17 cellular contexts compared by ENCODE assay signal in genomic region chr10:117170244-117170643, GRCh38. TPM values are rescaled to one million over a fixed set of nuclear protein-coding genes. Genes with fewer than 3 reads are reported as not detected.
DNase-seq lines count a peak whose midpoint lies in the region; ATAC-seq and TF ChIP-seq lines count a peak whose summit lies in the region.
"Had no signal": no experiment of that assay in that cellular context is flagged by ENCODE, and none has a peak within 500 bp of the region (broad histone marks: within the 10 kb centered on the region; RNA-seq: fewer than 3 reads in every experiment).

No MANE protein-coding gene starts in this region.

- H3K27ac ChIP-seq in effector memory CD4-positive, alpha-beta T cell (ENCODE audit: insufficient read depth, low read length, poor library complexity, severe bottlenecking) = no peak overlapping the region

- TF ChIP-seq CTCF in fibroblast of mammary gland (conservative IDR thresholded peaks at IDR 0.05; ENCODE audit: control insufficient read depth, insufficient read depth, low read depth, low read length) = no peak

- H3K4me3 ChIP-seq in H7 (ENCODE audit: insufficient read depth, low read depth, low read length) = no peak overlapping the region
- no peak overlapping the region for H3K4me3 ChIP-seq in fibroblast of mammary gland (ENCODE audit: control insufficient read depth, low read depth, low read length)
- H3K4me3 ChIP-seq in effector memory CD4-positive, alpha-beta T cell (ENCODE audit: insufficient read depth, low read depth, low read length, poor library complexity, severe bottlenecking) = no peak overlapping the region

- no peak for ATAC-seq in HG02973 (IDR thresholded peaks at IDR 0.05; ENCODE audit: unreplicated experiment)
- ATAC-seq: Right ventricle myocardium inferior had no signal

- H3K36me3 ChIP-seq in H7 (replicated peaks; ENCODE audit: control insufficient read depth, insufficient read depth, low read length) = no peaks in the 10 kb centered on the region
- H3K36me3 ChIP-seq in effector memory CD4-positive, alpha-beta T cell (ENCODE audit: control insufficient read depth, insufficient read depth, low read length) = no peaks in the 10 kb centered on the region

- H3K27me3 ChIP-seq in H7 (ENCODE audit: control insufficient read depth, insufficient read depth, low read length) = peaks cover 92% of the 10 kb centered on the region
- H3K27me3 ChIP-seq in effector memory CD4-positive, alpha-beta T cell (replicated peaks; ENCODE audit: control insufficient read depth, insufficient read depth, low read length, poor library complexity, severe bottlenecking) = peaks cover 53% of the 10 kb centered on the region

- no peaks in the 10 kb centered on the region for H3K9me3 ChIP-seq in effector memory CD4-positive, alpha-beta T cell (ENCODE audit: control insufficient read depth, low read length)

- H3K4me1 ChIP-seq in effector memory CD4-positive, alpha-beta T cell (ENCODE audit: control insufficient read depth, insufficient read depth, low read length, poor library complexity, severe bottlenecking) = peaks cover 8% of the 10 kb centered on the region

- DNase-seq in EH (ENCODE audit: low read depth) (peak; percentile 11), H7 (peak; percentile 27), NCI-H2227 treated with DMSO at 0.1 percent for 48 hours (lab: John Stamatoyannopoulos, UW) (peak; percentile 21), fibroblast of mammary gland (ENCODE audit: low read depth) (peak; percentile 36), DMS153 (lab: John Stamatoyannopoulos, UW) (no peak)
- no peak for DNase-seq in effector memory CD4-positive, alpha-beta T cell
- DNase-seq: CD4-positive, CD25-positive, alpha-beta regulatory T cell; KG1; NCI-H1092; NCI-H1694; NCI-H2107; NCI-H446; NCI-H774 had no signal

RNA-seq across cellular contexts. Expression of gene KCNK18, which starts 27.0 kb away (rescaled TPM):
- not detected in 2 replicates for total RNA-seq in H7 (2014; rRNA removed; shearing (Covaris generic))
- total RNA-seq: CD4-positive, CD25-positive, alpha-beta regulatory T cell; Daoy; MCF 10A; Right ventricle myocardium inferior had no signal

RNA-seq across cellular contexts. Expression of gene VAX1, which starts 32.2 kb away (rescaled TPM):
- 0.62 and 0.81 TPM in 2 replicates for total RNA-seq in H7 (2014; rRNA removed; shearing (Covaris generic))
- total RNA-seq: CD4-positive, CD25-positive, alpha-beta regulatory T cell; MCF 10A; Right ventricle myocardium inferior had no signal

Comparison
In these comparisons a context has a peak if more than half of its experiments do, and no peak if none do; other contexts are left out.
1. DNase-seq: peak in EH (single experiment), H7 (single experiment), NCI-H2227 treated with DMSO at 0.1 percent for 48 hours (single experiment) and fibroblast of mammary gland (single experiment); none in effector memory CD4-positive, alpha-beta T cell (0 of 3) and DMS153 (single experiment).